21 cellular contexts compared by ENCODE assay signal in the genomic region with DNA sequence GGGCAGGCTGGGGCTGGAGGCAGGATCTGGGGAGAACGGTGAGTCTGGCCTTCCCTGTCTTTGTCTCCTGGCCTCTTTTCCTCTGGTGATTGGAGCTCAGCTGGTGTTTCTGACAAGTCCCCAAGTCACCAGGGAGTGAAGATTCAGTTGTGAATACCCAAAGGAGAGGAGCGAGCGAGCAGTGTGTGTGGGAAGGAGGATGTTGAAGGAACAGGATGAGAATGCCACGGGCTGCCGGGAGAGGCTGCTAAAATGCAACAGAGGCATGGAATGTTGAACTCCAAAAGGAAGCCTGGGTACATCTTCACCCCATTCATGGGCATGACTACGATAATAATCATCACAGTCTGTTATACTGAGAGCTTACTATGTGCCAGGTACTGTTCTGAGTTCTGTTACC.
"Had no signal": no experiment of that assay in that cellular context is flagged by ENCODE, and none has a peak within 500 bp of the region (broad histone marks: within the 10 kb centered on the region; RNA-seq: fewer than 3 reads in every experiment).

No MANE protein-coding gene starts in this region.

- H3K27ac ChIP-seq: breast epithelium, gastrocnemius medialis, parathyroid adenoma, right lobe of liver, tibial nerve, WERI-Rb-1 had no signal

- ATAC-seq: activated CD4-positive, CD25-positive, alpha-beta regulatory T cell treated with anti-CD3 and anti-CD28 coated beads, Interleukin-2, amount 50 U/mL, for 24 hours; gastrocnemius medialis; left cardiac atrium; left ventricle myocardium superior; right lobe of liver had no signal

- DNase-seq: activated CD4-positive, alpha-beta T cell treated with anti-CD3 and anti-CD28 coated beads for 48 hours; activated CD4-positive, alpha-beta T cell treated with anti-CD3 and anti-CD28 coated beads, Interleukin-2, amount 50 U/mL, for 48 hours; activated CD8-positive, alpha-beta memory T cell treated with anti-CD3 and anti-CD28 coated beads for 24 hours; activated gamma-delta T cell; activated naive CD4-positive, alpha-beta T cell treated with anti-CD3 and anti-CD28 coated beads, Interleukin-2, amount 50 U/mL, for 16 hours; activated T-cell treated with anti-CD3 and anti-CD28 coated beads, Interleukin-2, amount 50 U/mL, for 1 hour; amniotic stem cell; effector CD4-positive, alpha-beta T cell; gastrocnemius medialis; left cardiac atrium; left ventricle myocardium superior; right lobe of liver; stimulated activated CD4-positive, alpha-beta T cell treated with anti-CD3 and anti-CD28 coated beads, Interleukin-2, amount 100 ng/mL, for 48 hours; stimulated activated naive CD4-positive, alpha-beta T cell treated with Interleukin-2 at 50 U/mL for 16 hours; SW 1271; T-helper 9 cell; WERI-Rb-1 had no signal
